ENCODE assay signal across 16 cellular contexts in genomic region chr22:46148336-46148735, GRCh38. TPM values are rescaled to one million over a fixed set of nuclear protein-coding genes. Genes with fewer than 3 reads are reported as not detected.
DNase-seq lines count a peak whose midpoint lies in the region; ATAC-seq, FAIRE-seq and TF ChIP-seq lines count a peak whose summit lies in the region.
"Had no signal": no experiment of that assay in that cellular context is flagged by ENCODE, and none has a peak within 500 bp of the region (broad histone marks: within the 10 kb centered on the region; RNA-seq: fewer than 3 reads in every experiment).

No MANE protein-coding gene starts in this region.

- H3K9me3 ChIP-seq in BLaER1 (no peaks in the 10 kb centered on the region), T-helper 17 cell (ENCODE audit: control insufficient read depth, low read length, poor library complexity, severe bottlenecking) (no peaks in the 10 kb centered on the region), keratinocyte (ENCODE audit: control insufficient read depth, low read depth, low read length) (no peaks in the 10 kb centered on the region)

- no peak for TF ChIP-seq CTCF in keratinocyte (optimal IDR thresholded peaks at IDR 0.05 in 1 of 3, IDR thresholded peaks at IDR 0.05 in 1 of 3, conservative IDR thresholded peaks at IDR 0.05 in 1 of 3; ENCODE audit: extremely low read depth in 1 of 3, insufficient read depth in 2 of 3, low read length in 3 of 3)

- no peaks in the 10 kb centered on the region for H3K9me1 ChIP-seq in keratinocyte (ENCODE audit: control insufficient read depth, extremely low read depth, insufficient read depth, low read length)

- no peaks in the 10 kb centered on the region for H3K27me3 Mint-ChIP-seq in T-helper 17 cell

- dilution Hi-C loops in keratinocyte (cut with MboI; ENCODE audit: extremely low pct_ligation_motif_present, low sequenced_read_pairs) = loop anchor here (5.0 kb wide), 1 partner anchor 94 kb away; no protein-coding TSS in a partner anchor

- H3K27ac ChIP-seq in BLaER1 (peak overlapping the region; percentile 93), keratinocyte (ENCODE audit: control insufficient read depth, insufficient read depth, low read length) (no peak overlapping the region), rectal smooth muscle tissue (ENCODE audit: low read depth, low read length) (no peak overlapping the region)
- H3K27ac ChIP-seq: KMS-11 had no signal

- DNase-seq in T-helper 17 cell (no peak), keratinocyte (ENCODE audit: low read depth, low spot score) (no peak), NCI-H2029 (lab: John Stamatoyannopoulos, UW) (no peak)
- DNase-seq: activated naive CD8-positive, alpha-beta T cell treated with anti-CD3 and anti-CD28 coated beads for 36 hours; dorsolateral prefrontal cortex; kidney glomerular epithelial cell; NCI-H2171; NCI-H82 had no signal

- H3K4me1 Mint-ChIP-seq in T-helper 17 cell = peaks cover 9% of the 10 kb centered on the region

- no peaks in the 10 kb centered on the region for H3K79me2 ChIP-seq in keratinocyte (ENCODE audit: control insufficient read depth, insufficient read depth, low read length)

- H2AFZ ChIP-seq in keratinocyte (ENCODE audit: control insufficient read depth, low read length) = no peak overlapping the region

- H4K20me1 ChIP-seq in BLaER1 (peaks cover 20% of the 10 kb centered on the region; the same call in 1 of the 2 replicates), keratinocyte (ENCODE audit: control insufficient read depth, extremely low read depth, insufficient read depth, low read length) (no peaks in the 10 kb centered on the region)

- H3K27ac Mint-ChIP-seq in T-helper 17 cell = peak overlapping the region; percentile 6
- H3K27ac Mint-ChIP-seq: activated naive CD8-positive, alpha-beta T cell treated with anti-CD3 and anti-CD28 coated beads for 36 hours; activated T-cell treated with anti-CD3 and anti-CD28 coated beads, Interleukin-2, amount 50 U/mL, for 72 hours had no signal

- H3K4me3 ChIP-seq in BLaER1 (no peak overlapping the region), keratinocyte (ENCODE audit: control insufficient read depth in 2 of 3, extremely low read depth in 1 of 3, insufficient read depth in 2 of 3, low read depth in 1 of 3, low read length in 3 of 3) (no peak overlapping the region), rectal smooth muscle tissue (ENCODE audit: low read length) (peak overlapping the region; percentile 87)

- H3K4me1 ChIP-seq in BLaER1 = peaks cover 45% of the 10 kb centered on the region
- peaks cover 31% of the 10 kb centered on the region for H3K4me1 ChIP-seq in keratinocyte (ENCODE audit: control insufficient read depth, extremely low read depth, insufficient read depth, low read length)
- H3K4me1 ChIP-seq in rectal smooth muscle tissue (ENCODE audit: control insufficient read depth, insufficient read depth, low read length) = peaks cover 4% of the 10 kb centered on the region

- H3K27me3 ChIP-seq in BLaER1 (no peaks in the 10 kb centered on the region), keratinocyte (ENCODE audit: control insufficient read depth, extremely low read depth, insufficient read depth, low read length) (peaks cover 13% of the 10 kb centered on the region), rectal smooth muscle tissue (ENCODE audit: control insufficient read depth, insufficient read depth, low read length) (no peaks in the 10 kb centered on the region)

- ATAC-seq in T-helper 17 cell (no peak), GM19328 (IDR thresholded peaks at IDR 0.05; ENCODE audit: unreplicated experiment) (no peak), HG03457 (IDR thresholded peaks at IDR 0.05; ENCODE audit: unreplicated experiment) (no peak), HG03095 (IDR thresholded peaks at IDR 0.05; ENCODE audit: unreplicated experiment) (no peak)
- ATAC-seq: activated T-cell treated with anti-CD3 and anti-CD28 coated beads, Interleukin-2, amount 50 U/mL, for 72 hours; HCT116 had no signal

- peak; percentile 17 for FAIRE-seq in keratinocyte (lab: Jason Lieb, UNC)

- H3K4me2 ChIP-seq in BLaER1 (peak overlapping the region; percentile 90), keratinocyte (ENCODE audit: control insufficient read depth, extremely low read depth, insufficient read depth, low read depth, low read length) (peak overlapping the region; percentile 55)

- H3K9ac ChIP-seq in BLaER1 (peak overlapping the region; percentile 84; the same call in 1 of the 2 replicates), keratinocyte (ENCODE audit: control insufficient read depth, extremely low read depth, insufficient read depth, low read length) (no peak overlapping the region), rectal smooth muscle tissue (ENCODE audit: low read length) (no peak overlapping the region)
- H3K9ac ChIP-seq: KMS-11 had no signal

- H3K4me3 Mint-ChIP-seq in T-helper 17 cell = no peak overlapping the region

- peaks cover under 1% of the 10 kb centered on the region for H3K36me3 Mint-ChIP-seq in T-helper 17 cell (ENCODE audit: low read depth)

- peaks cover 12% of the 10 kb centered on the region for H3K36me3 ChIP-seq in BLaER1
- H3K36me3 ChIP-seq in keratinocyte (ENCODE audit: control insufficient read depth in 2 of 2, extremely low read depth in 1 of 2, insufficient read depth in 2 of 2, low read length in 2 of 2) = peaks cover 0 to 2% of the 10 kb centered on the region in 2 experiments
- no peaks in the 10 kb centered on the region for H3K36me3 ChIP-seq in rectal smooth muscle tissue (ENCODE audit: control insufficient read depth, insufficient read depth, low read length)

RNA-seq across cellular contexts. Expression of gene PPARA, which starts 2.0 kb away (rescaled TPM):
- total RNA-seq in T-helper 17 cell = 10 to 100 TPM; 11.7 to 12.3 TPM
- 3.8 to 5.7 TPM (median 4.9 TPM) in 3 replicates for polyA plus RNA-seq in keratinocyte
- polyA plus RNA-seq in keratinocyte (2011; ENCODE audit: low read depth) = 3.0 TPM
- polyA plus RNA-seq in keratinocyte (2011; cell fraction: cytosol; rRNA removed) = 4.3 and 5.2 TPM in 2 replicates
- 5.7 TPM in 2 replicates for polyA plus RNA-seq in keratinocyte (2011; cell fraction: nucleus; rRNA removed)
- polyA plus RNA-seq in keratinocyte (2012; ENCODE audit: low replicate concordance) = 5.0 and 6.3 TPM in 2 replicates
- polyA minus RNA-seq in keratinocyte = 7.1 to 18.8 TPM (median 10.4 TPM) in 3 replicates
- polyA minus RNA-seq in keratinocyte (2011; cell fraction: cytosol; rRNA and poly(A)+ RNA removed) = 10.7 TPM
- polyA minus RNA-seq in keratinocyte (2011; cell fraction: nucleus; rRNA and poly(A)+ RNA removed) = 8.8 and 9.4 TPM in 2 replicates
